22 cellular contexts compared by ENCODE assay signal in the genomic region with DNA sequence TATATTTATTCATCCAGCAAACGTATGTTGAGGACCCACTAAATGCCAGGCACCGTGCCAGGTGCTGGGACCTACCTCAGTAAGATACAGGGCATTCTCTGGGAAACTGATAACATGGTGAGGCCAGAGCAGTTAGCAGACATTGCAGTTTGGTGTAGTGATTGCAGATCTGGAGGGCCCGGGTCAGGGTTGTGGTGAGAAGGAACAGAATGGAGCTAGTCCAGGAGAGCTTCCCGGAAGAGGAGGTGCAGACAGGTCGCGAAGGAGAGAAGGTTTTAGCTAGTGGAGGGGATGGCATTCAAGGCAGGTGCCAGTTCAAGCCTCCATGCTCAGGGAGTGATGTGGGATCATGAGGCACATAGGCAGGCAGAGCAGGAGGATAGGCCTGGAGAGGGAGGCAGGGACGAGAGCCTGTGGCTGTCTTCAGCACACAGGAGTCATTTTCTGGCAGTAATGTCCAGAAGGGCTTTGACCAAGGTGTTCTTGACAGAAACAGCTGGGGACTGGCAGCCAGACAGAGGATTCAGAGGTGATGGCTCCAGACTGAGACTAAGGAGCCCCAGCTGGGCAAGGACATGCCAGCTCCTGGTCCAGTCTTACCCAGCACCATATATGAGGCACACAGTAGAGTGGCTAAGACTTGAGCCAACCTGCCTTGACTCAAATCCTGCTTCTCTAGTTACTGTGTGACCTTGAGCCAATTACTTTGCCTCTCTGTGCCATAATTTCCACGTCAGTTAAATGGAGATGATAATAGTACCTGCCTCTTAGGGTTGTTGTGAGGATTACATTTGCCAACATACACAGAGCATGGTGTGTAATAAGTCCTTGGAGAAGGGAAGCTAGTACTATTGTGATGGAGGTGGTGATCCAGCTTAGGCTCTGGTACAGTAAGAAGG. TPM values are rescaled to one million over a fixed set of nuclear protein-coding genes. Genes with fewer than 3 reads are reported as not detected.
DNase-seq lines count a peak whose midpoint lies in the region; ATAC-seq lines count a peak whose summit lies in the region.
"Had no signal": no experiment of that assay in that cellular context is flagged by ENCODE, and none has a peak within 500 bp of the region (broad histone marks: within the 10 kb centered on the region; RNA-seq: fewer than 3 reads in every experiment).

No MANE protein-coding gene starts in this region.

- no peak overlapping the region for H3K27ac ChIP-seq in CD4-positive, alpha-beta memory T cell (ENCODE audit: low read depth, low read length)
- H3K27ac ChIP-seq: dorsolateral prefrontal cortex, left lung, SK-N-MC had no signal

- intact Hi-C loops in activated CD4-positive, alpha-beta T cell treated with anti-CD3 and anti-CD28 coated beads, Interleukin-2, amount 10 ng/mL, durations not matched to agents 24 days and 14 days (cut with micrococcal nuclease), result no loop called here
- intact Hi-C loops in CD4-positive, alpha-beta memory T cell (cut with micrococcal nuclease), result no loop called here

- no peaks in the 10 kb centered on the region for H3K27me3 ChIP-seq in CD4-positive, alpha-beta memory T cell (ENCODE audit: insufficient read depth, low read length)
- H3K27me3 ChIP-seq: dorsolateral prefrontal cortex, left lung, thyroid gland had no signal

- H3K4me1 ChIP-seq in CD4-positive, alpha-beta memory T cell (ENCODE audit: insufficient read depth, low read length), result no peaks in the 10 kb centered on the region

- no peaks in the 10 kb centered on the region for H3K36me3 ChIP-seq in CD4-positive, alpha-beta memory T cell (ENCODE audit: insufficient read depth, low read length)
- H3K36me3 ChIP-seq: left lung, thyroid gland had no signal

- peak overlapping the region; percentile 1 for H3K27ac Mint-ChIP-seq in activated CD4-positive, alpha-beta T cell treated with anti-CD3 and anti-CD28 coated beads, Interleukin-2, amount 10 ng/mL, durations not matched to agents 24 days and 14 days
- peak overlapping the region; percentile 30 to 68 (median 62) for H3K27ac Mint-ChIP-seq in CD4-positive, alpha-beta memory T cell
- peak overlapping the region; percentile 34 for H3K27ac Mint-ChIP-seq in activated T-helper 17 cell treated with anti-CD3 and anti-CD28 coated beads, Interleukin-2, amount 50 U/mL, for 72 hours
- peak overlapping the region in 9 of 10 donors; percentile 40 to 88 (median 66) for H3K27ac Mint-ChIP-seq in naive thymus-derived CD8-positive, alpha-beta T cell

- no peak for DNase-seq in activated CD4-positive, alpha-beta T cell treated with anti-CD3 and anti-CD28 coated beads, Interleukin-2, amount 10 ng/mL, durations not matched to agents 24 days and 14 days
- DNase-seq in activated CD4-positive, alpha-beta T cell treated with anti-CD3 and anti-CD28 coated beads, Interleukin-2, amount 50 U/mL, for 48 hours, result no peak
- no peak for DNase-seq in CD4-positive, alpha-beta memory T cell
- DNase-seq in naive thymus-derived CD8-positive, alpha-beta T cell, result no peak
- DNase-seq in superior temporal gyrus (ENCODE audit: extremely low spot score), result no peak
- DNase-seq in NCI-H146 treated with DMSO at 0.1 percent for 48 hours (lab: John Stamatoyannopoulos, UW; ENCODE audit: unreplicated experiment), result no peak
- DNase-seq: activated CD4-positive, alpha-beta T cell treated with anti-CD3 and anti-CD28 coated beads for 4 hours; AML-193; cerebellar nuclear complex; COR-L47; dorsolateral prefrontal cortex; left lung; NCI-H1436 treated with DMSO at 0.1 percent for 48 hours; NCI-H2107; NCI-H446; NCI-H774; occipital lobe; stimulated activated naive CD8-positive, alpha-beta T cell treated with anti-CD3 and anti-CD28 coated beads, Interleukin-15, amount 100 ng/mL, for 72 hours; thyroid gland had no signal

- POLR2A ChIA-PET in CD4-positive, alpha-beta memory T cell (lab: Charles Lee; ENCODE audit: partially characterized antibody), result interaction anchor here (0.5 to 0.9 kb wide), 2 partner anchors 16 to 137 kb away, joined by 4 to 5 read pairs; no protein-coding TSS in a partner anchor
- POLR2A ChIA-PET in naive thymus-derived CD8-positive, alpha-beta T cell (lab: Charles Lee), result interaction anchor here (0.5 to 0.6 kb wide), 2 partner anchors 35 to 58 kb away, joined by 3 to 5 read pairs; no protein-coding TSS in a partner anchor

- peaks cover 13% of the 10 kb centered on the region for H3K4me1 Mint-ChIP-seq in activated CD4-positive, alpha-beta T cell treated with anti-CD3 and anti-CD28 coated beads, Interleukin-2, amount 10 ng/mL, durations not matched to agents 24 days and 14 days
- H3K4me1 Mint-ChIP-seq in CD4-positive, alpha-beta memory T cell, result peaks cover 9 to 46% (median 12%) of the 10 kb centered on the region in 4 donors
- peaks cover 32% of the 10 kb centered on the region for H3K4me1 Mint-ChIP-seq in activated T-helper 17 cell treated with anti-CD3 and anti-CD28 coated beads, Interleukin-2, amount 50 U/mL, for 72 hours
- peaks cover 11 to 51% (median 32%) of the 10 kb centered on the region in 4 donors for H3K4me1 Mint-ChIP-seq in naive thymus-derived CD8-positive, alpha-beta T cell

- H3K9me3 ChIP-seq in CD4-positive, alpha-beta memory T cell (ENCODE audit: control insufficient read depth in 1 of 2, low read length in 2 of 2), result no peaks in the 10 kb centered on the region
- H3K9me3 ChIP-seq: left lung, thyroid gland had no signal

- H3K4me3 ChIP-seq in CD4-positive, alpha-beta memory T cell (ENCODE audit: low read length in 2 of 2), result no peak overlapping the region
- H3K4me3 ChIP-seq: dorsolateral prefrontal cortex, left lung, SK-N-MC, thyroid gland had no signal

- H3K9me3 Mint-ChIP-seq in activated CD4-positive, alpha-beta T cell treated with anti-CD3 and anti-CD28 coated beads, Interleukin-2, amount 10 ng/mL, durations not matched to agents 24 days and 14 days, result no peaks in the 10 kb centered on the region
- H3K9me3 Mint-ChIP-seq in CD4-positive, alpha-beta memory T cell, result no peaks in the 10 kb centered on the region
- no peaks in the 10 kb centered on the region for H3K9me3 Mint-ChIP-seq in activated T-helper 17 cell treated with anti-CD3 and anti-CD28 coated beads, Interleukin-2, amount 50 U/mL, for 72 hours
- no peaks in the 10 kb centered on the region for H3K9me3 Mint-ChIP-seq in naive thymus-derived CD8-positive, alpha-beta T cell
- H3K9me3 Mint-ChIP-seq: stimulated activated naive CD8-positive, alpha-beta T cell treated with anti-CD3 and anti-CD28 coated beads, Interleukin-15, amount 100 ng/mL, for 72 hours had no signal

- no peak for ATAC-seq in activated T-helper 17 cell treated with anti-CD3 and anti-CD28 coated beads, Interleukin-2, amount 50 U/mL, for 72 hours (replicated peaks)
- no peak for ATAC-seq in naive thymus-derived CD8-positive, alpha-beta T cell
- no peak for ATAC-seq in GM21515 (IDR thresholded peaks at IDR 0.05; ENCODE audit: unreplicated experiment)
- ATAC-seq: left lung; stimulated activated naive CD8-positive, alpha-beta T cell treated with anti-CD3 and anti-CD28 coated beads, Interleukin-15, amount 100 ng/mL, for 72 hours had no signal

- no peak overlapping the region for H3K4me3 Mint-ChIP-seq in activated CD4-positive, alpha-beta T cell treated with anti-CD3 and anti-CD28 coated beads, Interleukin-2, amount 10 ng/mL, durations not matched to agents 24 days and 14 days
- peak overlapping the region in 1 of 8 donors; percentile 1 for H3K4me3 Mint-ChIP-seq in CD4-positive, alpha-beta memory T cell
- H3K4me3 Mint-ChIP-seq in activated T-helper 17 cell treated with anti-CD3 and anti-CD28 coated beads, Interleukin-2, amount 50 U/mL, for 72 hours, result no peak overlapping the region
- peak overlapping the region in 1 of 10 donors; percentile 75 for H3K4me3 Mint-ChIP-seq in naive thymus-derived CD8-positive, alpha-beta T cell
- H3K4me3 Mint-ChIP-seq: stimulated activated naive CD8-positive, alpha-beta T cell treated with anti-CD3 and anti-CD28 coated beads, Interleukin-15, amount 100 ng/mL, for 72 hours had no signal

- CTCF ChIA-PET in CD4-positive, alpha-beta memory T cell (lab: Charles Lee; ENCODE audit: partially characterized antibody), result interaction anchor here (0.6 to 1.6 kb wide), 3 partner anchors 10 to 58 kb away, joined by 3 read pairs; no protein-coding TSS in a partner anchor

- H3K27me3 Mint-ChIP-seq in activated CD4-positive, alpha-beta T cell treated with anti-CD3 and anti-CD28 coated beads, Interleukin-2, amount 10 ng/mL, durations not matched to agents 24 days and 14 days, result no peaks in the 10 kb centered on the region
- H3K27me3 Mint-ChIP-seq in CD4-positive, alpha-beta memory T cell, result no peaks in the 10 kb centered on the region
- H3K27me3 Mint-ChIP-seq in activated T-helper 17 cell treated with anti-CD3 and anti-CD28 coated beads, Interleukin-2, amount 50 U/mL, for 72 hours, result no peaks in the 10 kb centered on the region
- no peaks in the 10 kb centered on the region for H3K27me3 Mint-ChIP-seq in naive thymus-derived CD8-positive, alpha-beta T cell
- H3K27me3 Mint-ChIP-seq: stimulated activated naive CD8-positive, alpha-beta T cell treated with anti-CD3 and anti-CD28 coated beads, Interleukin-15, amount 100 ng/mL, for 72 hours had no signal

- no peaks in the 10 kb centered on the region for H3K36me3 Mint-ChIP-seq in activated CD4-positive, alpha-beta T cell treated with anti-CD3 and anti-CD28 coated beads, Interleukin-2, amount 10 ng/mL, durations not matched to agents 24 days and 14 days (ENCODE audit: low read depth)
- H3K36me3 Mint-ChIP-seq in CD4-positive, alpha-beta memory T cell, result peaks cover 0 to 3% of the 10 kb centered on the region in 2 donors
- H3K36me3 Mint-ChIP-seq in activated T-helper 17 cell treated with anti-CD3 and anti-CD28 coated beads, Interleukin-2, amount 50 U/mL, for 72 hours (ENCODE audit: low read depth), result no peaks in the 10 kb centered on the region
- peaks cover 0 to 2% (median 0%) of the 10 kb centered on the region in 3 donors for H3K36me3 Mint-ChIP-seq in naive thymus-derived CD8-positive, alpha-beta T cell

RNA-seq across cellular contexts. Expression of a gene that starts 48.3 kb away (rescaled TPM):
- 19.6 and 22.1 TPM in 2 replicates for total RNA-seq in activated CD4-positive, alpha-beta T cell treated with anti-CD3 and anti-CD28 coated beads, Interleukin-2, amount 10 ng/mL, durations not matched to agents 24 days and 14 days
- total RNA-seq in CD4-positive, alpha-beta memory T cell, result 1 to 10 TPM; 8.9 to 9.0 TPM
- polyA plus RNA-seq in CD4-positive, alpha-beta memory T cell, result 1 to 10 TPM; 5.4 to 7.0 TPM
- total RNA-seq in activated T-helper 17 cell treated with anti-CD3 and anti-CD28 coated beads, Interleukin-2, amount 50 U/mL, for 72 hours, result 10 to 100 TPM in 1 of 2 donors, 1 to 10 TPM in 1; 8.4 to 18.2 TPM
- 1 to 10 TPM; 9.0 to 9.3 TPM for total RNA-seq in naive thymus-derived CD8-positive, alpha-beta T cell
- polyA plus RNA-seq in naive thymus-derived CD8-positive, alpha-beta T cell, result 1 to 10 TPM; 3.2 to 5.5 (median 3.3) TPM

Comparison
In these comparisons a context has a peak if more than half of its experiments do, and no peak if none do; other contexts are left out.
1. H3K27ac Mint-ChIP-seq: peak in every context shown above with its lines; median percentile 66 in naive thymus-derived CD8-positive, alpha-beta T cell; 62 in CD4-positive, alpha-beta memory T cell; 34 in activated T-helper 17 cell treated with anti-CD3 and anti-CD28 coated beads, Interleukin-2, amount 50 U/mL, for 72 hours; 1 in activated CD4-positive, alpha-beta T cell treated with anti-CD3 and anti-CD28 coated beads, Interleukin-2, amount 10 ng/mL, durations not matched to agents 24 days and 14 days.